ENCODE assay signal across 17 cellular contexts in genomic region chr15:33114484-33114767, GRCh38.
A peak's percentile ranks its signal among the peaks of the same experiment; 100 is the strongest.
DNase-seq lines count a peak whose midpoint lies in the region; ATAC-seq and TF ChIP-seq lines count a peak whose summit lies in the region.
"Had no signal": no experiment of that assay in that cellular context is flagged by ENCODE, and none has a peak within 500 bp of the region (broad histone marks: within the 10 kb centered on the region; RNA-seq: fewer than 3 reads in every experiment).

No MANE protein-coding gene starts in this region.

- H4K20me1 ChIP-seq in osteoblast (ENCODE audit: insufficient read depth, low read length): no peaks in the 10 kb centered on the region

- H3K9me3 Mint-ChIP-seq in nephron progenitor cell: peaks cover 16% of the 10 kb centered on the region
- no peaks in the 10 kb centered on the region for H3K9me3 Mint-ChIP-seq in natural killer cell treated with Interleukin-12 subunit alpha and Interleukin-12 subunit beta and Interleukin-15 and Interleukin-18, amount 100 ng/mL, for 72 hours
- H3K9me3 Mint-ChIP-seq: CD8-positive, alpha-beta T cell; IgD-negative memory B cell had no signal

- H3K27me3 ChIP-seq in osteoblast (ENCODE audit: insufficient read depth, low read length): no peaks in the 10 kb centered on the region

- no peak overlapping the region for H3K27ac Mint-ChIP-seq in nephron progenitor cell
- no peak overlapping the region for H3K27ac Mint-ChIP-seq in natural killer cell treated with Interleukin-12 subunit alpha and Interleukin-12 subunit beta and Interleukin-15 and Interleukin-18, amount 100 ng/mL, for 72 hours
- H3K27ac Mint-ChIP-seq: CD8-positive, alpha-beta T cell; IgD-negative memory B cell had no signal

- no peak overlapping the region for H3K4me3 Mint-ChIP-seq in nephron progenitor cell
- H3K4me3 Mint-ChIP-seq in natural killer cell treated with Interleukin-12 subunit alpha and Interleukin-12 subunit beta and Interleukin-15 and Interleukin-18, amount 100 ng/mL, for 72 hours: no peak overlapping the region
- H3K4me3 Mint-ChIP-seq: CD8-positive, alpha-beta T cell; IgD-negative memory B cell had no signal

- H2AFZ ChIP-seq in osteoblast (ENCODE audit: low read length): no peak overlapping the region
- H2AFZ ChIP-seq: PC-9 had no signal

- no peaks in the 10 kb centered on the region for H3K27me3 Mint-ChIP-seq in nephron progenitor cell (ENCODE audit: low read depth, poor library complexity)
- peaks cover 7 to 15% of the 10 kb centered on the region in 2 donors for H3K27me3 Mint-ChIP-seq in natural killer cell treated with Interleukin-12 subunit alpha and Interleukin-12 subunit beta and Interleukin-15 and Interleukin-18, amount 100 ng/mL, for 72 hours

- H3K36me3 ChIP-seq in osteoblast (ENCODE audit: insufficient read depth, low read length): no peaks in the 10 kb centered on the region

- no peak overlapping the region for H3K4me3 ChIP-seq in osteoblast (ENCODE audit: insufficient read depth, low read length)
- H3K4me3 ChIP-seq: PC-9 had no signal

- H3K27ac ChIP-seq in osteoblast (ENCODE audit: low read depth, low read length): no peak overlapping the region
- H3K27ac ChIP-seq: PC-9 had no signal

- DNase-seq in HS-27A (ENCODE audit: low read depth) (peak; percentile 94), SK-MEL-5 (ENCODE audit: low read depth, low spot score) (peak; percentile 93), fibroblast of gingiva (ENCODE audit: low read depth) (peak; percentile 38), osteoblast (ENCODE audit: insufficient read length, low spot score, missing footprints) (peak; percentile 3), nephron progenitor cell (no peak), NCI-H510A treated with DMSO at 0.1 percent for 48 hours (lab: John Stamatoyannopoulos, UW) (no peak)
- DNase-seq in natural killer cell treated with Interleukin-12 subunit alpha and Interleukin-12 subunit beta and Interleukin-15 and Interleukin-18, amount 100 ng/mL, for 72 hours (ENCODE audit: low spot score): no peak
- DNase-seq in activated CD8-positive, alpha-beta memory T cell treated with anti-CD3 and anti-CD28 coated beads, Interleukin-2, amount 50 U/mL, for 4 hours: no peak
- DNase-seq: CD8-positive, alpha-beta T cell; Kasumi-1; NCI-H1105; NCI-H1694 treated with DMSO at 0.1 percent for 48 hours; NCI-H510A had no signal

- no peaks in the 10 kb centered on the region for H3K79me2 ChIP-seq in osteoblast (ENCODE audit: insufficient read depth, low read length)

- TF ChIP-seq CTCF in osteoblast (IDR thresholded peaks at IDR 0.05; ENCODE audit: extremely low read depth, low read depth, low read length) (no peak), nephron progenitor cell (IDR thresholded peaks at IDR 0.05) (no peak)

- no peaks in the 10 kb centered on the region for H3K9me3 ChIP-seq in osteoblast (ENCODE audit: low read depth, low read length)

- H3K36me3 Mint-ChIP-seq in nephron progenitor cell (ENCODE audit: low read depth): peaks cover 26% of the 10 kb centered on the region
- no peaks in the 10 kb centered on the region for H3K36me3 Mint-ChIP-seq in natural killer cell treated with Interleukin-12 subunit alpha and Interleukin-12 subunit beta and Interleukin-15 and Interleukin-18, amount 100 ng/mL, for 72 hours
- H3K36me3 Mint-ChIP-seq: CD8-positive, alpha-beta T cell; IgD-negative memory B cell had no signal

- no peak for ATAC-seq in natural killer cell treated with Interleukin-12 subunit alpha and Interleukin-12 subunit beta and Interleukin-15 and Interleukin-18, amount 100 ng/mL, for 72 hours
- ATAC-seq: CD8-positive, alpha-beta T cell; HCT116; Right ventricle myocardium inferior had no signal

- H3K4me1 ChIP-seq in osteoblast (ENCODE audit: insufficient read depth, low read length): peaks cover 23% of the 10 kb centered on the region

- H3K4me1 Mint-ChIP-seq in nephron progenitor cell: peaks cover 64% of the 10 kb centered on the region
- no peaks in the 10 kb centered on the region for H3K4me1 Mint-ChIP-seq in natural killer cell treated with Interleukin-12 subunit alpha and Interleukin-12 subunit beta and Interleukin-15 and Interleukin-18, amount 100 ng/mL, for 72 hours (ENCODE audit: low read depth in 2 of 2)
- H3K4me1 Mint-ChIP-seq: IgD-negative memory B cell had no signal

- no peak overlapping the region for H3K4me2 ChIP-seq in osteoblast (ENCODE audit: insufficient read depth, low read length)
- H3K4me2 ChIP-seq: PC-9 had no signal

- in situ Hi-C loops in SK-MEL-5 (cut with HindIII; ENCODE audit: low pct_unique_long_range_greater_than_20kb, low sequenced_read_pairs): no loop called here

Comparison
In these comparisons a context has a peak if more than half of its experiments do, and no peak if none do; other contexts are left out.
1. DNase-seq: peak in HS-27A (single experiment), SK-MEL-5 (single experiment), fibroblast of gingiva (single experiment) and osteoblast (single experiment); none in nephron progenitor cell (single experiment), natural killer cell treated with Interleukin-12 subunit alpha and Interleukin-12 subunit beta and Interleukin-15 and Interleukin-18, amount 100 ng/mL, for 72 hours (single experiment), activated CD8-positive, alpha-beta memory T cell treated with anti-CD3 and anti-CD28 coated beads, Interleukin-2, amount 50 U/mL, for 4 hours (single experiment) and NCI-H510A treated with DMSO at 0.1 percent for 48 hours (single experiment).